Comparison of ENCODE assay signal across 9 cellular contexts in genomic region chr16:3023669-3024478, GRCh38. TPM values are rescaled to one million over a fixed set of nuclear protein-coding genes. Genes with fewer than 3 reads are reported as not detected.
A peak's percentile ranks its signal among the peaks of the same experiment; 100 is the strongest.
DNase-seq lines count a peak whose midpoint lies in the region; ATAC-seq, FAIRE-seq and TF ChIP-seq lines count a peak whose summit lies in the region.
"Had no signal": no experiment of that assay in that cellular context is flagged by ENCODE, and none has a peak within 500 bp of the region (broad histone marks: within the 10 kb centered on the region; RNA-seq: fewer than 3 reads in every experiment).

Gene HCFC1R1, minus strand, starts transcription at chr16:3023942. Its CDS starts 1 bp downstream, at chr16:3023941.
Gene THOC6, plus strand, starts transcription at chr16:3024035. Its CDS starts 292 bp downstream, at chr16:3024327.

- H3K36me3 ChIP-seq in BE2C = peaks cover 19% of the 10 kb centered on the region

- FAIRE-seq in GM19239 (lab: Jason Lieb, UNC) = peak; percentile 99
- FAIRE-seq: islet of Langerhans had no signal

- H3K4me3 ChIP-seq in BE2C (ENCODE audit: low read depth, low read length) = peak within 1 kb of the TSS; percentile 91

- DNase-seq in BE2C (peak; percentile 98), GM19239 (ENCODE audit: insufficient read length, low spot score) (peak; percentile 92), NCI-H524 (lab: John Stamatoyannopoulos, UW) (peak; percentile 97 to 98), cerebellum (ENCODE audit: low spot score) (peak; percentile 97), kidney glomerular epithelial cell (lab: John Stamatoyannopoulos, UW) (peak; percentile 98)
- peak; percentile 90 to 93 for DNase-seq in activated CD4-positive, alpha-beta T cell treated with anti-CD3 and anti-CD28 coated beads for 24 hours (ENCODE audit: low read depth in 2 of 2)
- DNase-seq in stimulated activated CD4-positive, alpha-beta T cell treated with anti-CD3 and anti-CD28 coated beads, Interleukin-15, amount 100 ng/mL, for 48 hours (ENCODE audit: low read depth in 2 of 2) = peak; percentile 96

- peaks cover 26% of the 10 kb centered on the region for H3K4me1 ChIP-seq in BE2C

- peak; percentile 66 for ATAC-seq in HG03442 (IDR thresholded peaks at IDR 0.05; ENCODE audit: unreplicated experiment)

- TF ChIP-seq CTCF in BE2C (IDR thresholded peaks at IDR 0.05; ENCODE audit: low read depth, low read length) = no peak

- H3K27me3 ChIP-seq in BE2C = peaks cover 7% of the 10 kb centered on the region

- no peaks in the 10 kb centered on the region for H3K9me3 ChIP-seq in BE2C

RNA-seq across cellular contexts. Expression of gene HCFC1R1, which starts in this region (rescaled TPM):
- polyA plus RNA-seq in BE2C (2012; ENCODE audit: insufficient read depth, insufficient read length, low read depth) = 235 TPM
- total RNA-seq in cerebellum = 12.5 TPM

RNA-seq across cellular contexts. Expression of gene THOC6, which starts in this region (rescaled TPM):
- 49.2 TPM for polyA plus RNA-seq in BE2C (2012; ENCODE audit: insufficient read depth, insufficient read length, low read depth)
- 5.8 TPM for total RNA-seq in cerebellum

Comparison
In these comparisons a context has a peak if more than half of its experiments do, and no peak if none do; other contexts are left out.
1. Peak in every context shown above with its lines: DNase-seq, ATAC-seq and H3K4me3 ChIP-seq.